Comparison of ENCODE assay signal across 16 cellular contexts in the genomic region with DNA sequence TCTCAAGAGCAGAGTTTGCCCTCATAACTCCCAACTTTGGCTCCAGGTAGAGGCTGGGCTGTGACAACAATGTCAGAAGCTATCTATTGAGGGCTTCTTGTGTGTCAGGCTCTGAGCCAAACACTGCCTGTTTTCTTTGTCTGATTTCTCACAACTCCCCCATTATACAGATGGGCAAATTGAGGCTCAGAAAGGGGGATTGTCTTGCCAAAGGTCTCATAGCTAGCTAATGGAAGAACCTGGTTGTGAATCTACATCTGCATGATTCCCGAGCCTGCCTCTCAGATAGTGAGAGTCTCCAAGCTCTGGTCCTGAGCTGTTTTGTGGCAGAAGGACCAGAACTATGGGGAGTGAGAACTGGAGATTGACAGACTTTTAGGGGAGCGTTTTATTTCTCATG. TPM values are rescaled to one million over a fixed set of nuclear protein-coding genes. Genes with fewer than 3 reads are reported as not detected.
DNase-seq lines count a peak whose midpoint lies in the region; ATAC-seq and TF ChIP-seq lines count a peak whose summit lies in the region.
"Had no signal": no experiment of that assay in that cellular context is flagged by ENCODE, and none has a peak within 500 bp of the region (broad histone marks: within the 10 kb centered on the region; RNA-seq: fewer than 3 reads in every experiment).

No MANE protein-coding gene starts in this region.

- no peaks in the 10 kb centered on the region for H3K9me3 Mint-ChIP-seq in activated CD8-positive, alpha-beta T cell treated with anti-CD3 and anti-CD28 coated beads for 36 hours
- no peaks in the 10 kb centered on the region for H3K9me3 Mint-ChIP-seq in activated CD8-positive, alpha-beta T cell treated with anti-CD3 and anti-CD28 coated beads, Interleukin-2, amount 10 ng/mL, durations not matched to agents 7 days and 5 days (ENCODE audit: insufficient read depth)
- no peaks in the 10 kb centered on the region for H3K9me3 Mint-ChIP-seq in immature natural killer cell

- TSS peak; percentile 84 for BruUV-seq in Panc1 (replicated peaks; lab: Mats Ljungman, UMichigan)

- H3K4me3 Mint-ChIP-seq in activated CD8-positive, alpha-beta T cell treated with anti-CD3 and anti-CD28 coated beads for 36 hours = peak overlapping the region; percentile 88
- H3K4me3 Mint-ChIP-seq in activated CD8-positive, alpha-beta T cell treated with anti-CD3 and anti-CD28 coated beads, Interleukin-2, amount 10 ng/mL, durations not matched to agents 7 days and 5 days = no peak overlapping the region
- H3K4me3 Mint-ChIP-seq in immature natural killer cell = peak overlapping the region in 3 of 5 donors; percentile 21 to 97 (median 95)

- H3K36me3 ChIP-seq in Panc1 (ENCODE audit: control insufficient read depth, insufficient read depth, low read length) (0 out of 2 replicates have a peak, but pooled peaks cover 2% of the 10 kb centered on the region), subcutaneous abdominal adipose tissue (ENCODE audit: control insufficient read depth in 5 of 5, insufficient read depth in 5 of 5, low read length in 5 of 5) (peaks cover 0 to 28% (median 25%) of the 10 kb centered on the region in 5 donors)
- H3K36me3 ChIP-seq: thyroid gland had no signal

- H3K27me3 ChIP-seq in Panc1 (ENCODE audit: control insufficient read depth, insufficient read depth, low read length) (no peaks in the 10 kb centered on the region), subcutaneous abdominal adipose tissue (ENCODE audit: control insufficient read depth in 5 of 5, insufficient read depth in 4 of 5, low read length in 5 of 5) (no peaks in the 10 kb centered on the region)
- H3K27me3 ChIP-seq: thyroid gland had no signal

- H3K27ac Mint-ChIP-seq in activated CD8-positive, alpha-beta T cell treated with anti-CD3 and anti-CD28 coated beads for 36 hours = no peak overlapping the region
- H3K27ac Mint-ChIP-seq in activated CD8-positive, alpha-beta T cell treated with anti-CD3 and anti-CD28 coated beads, Interleukin-2, amount 10 ng/mL, durations not matched to agents 7 days and 5 days = no peak overlapping the region
- peak overlapping the region in 2 of 6 donors; percentile 45 to 55 for H3K27ac Mint-ChIP-seq in immature natural killer cell

- H3K27me3 Mint-ChIP-seq in activated CD8-positive, alpha-beta T cell treated with anti-CD3 and anti-CD28 coated beads for 36 hours = peaks cover 10% of the 10 kb centered on the region
- H3K27me3 Mint-ChIP-seq in activated CD8-positive, alpha-beta T cell treated with anti-CD3 and anti-CD28 coated beads, Interleukin-2, amount 10 ng/mL, durations not matched to agents 7 days and 5 days (ENCODE audit: low read depth) = peaks cover 17% of the 10 kb centered on the region
- H3K27me3 Mint-ChIP-seq in immature natural killer cell (ENCODE audit: low read depth in 3 of 3) = peaks cover 0 to 6% (median 2%) of the 10 kb centered on the region in 3 donors

- H3K4me1 Mint-ChIP-seq in activated CD8-positive, alpha-beta T cell treated with anti-CD3 and anti-CD28 coated beads for 36 hours (ENCODE audit: low read depth) = peaks cover 17% of the 10 kb centered on the region
- peaks cover 17% of the 10 kb centered on the region for H3K4me1 Mint-ChIP-seq in activated CD8-positive, alpha-beta T cell treated with anti-CD3 and anti-CD28 coated beads, Interleukin-2, amount 10 ng/mL, durations not matched to agents 7 days and 5 days (ENCODE audit: low read depth)
- peaks cover 22 to 26% of the 10 kb centered on the region in 2 donors for H3K4me1 Mint-ChIP-seq in immature natural killer cell

- CTCF ChIA-PET in activated CD8-positive, alpha-beta T cell treated with anti-CD3 and anti-CD28 coated beads for 36 hours (lab: Charles Lee) = interaction anchor here (0.9 to 1.6 kb wide), 3 partner anchors 9 to 230 kb away, joined by 3 to 6 read pairs (median 5); no protein-coding TSS in a partner anchor
- CTCF ChIA-PET in activated CD8-positive, alpha-beta T cell treated with anti-CD3 and anti-CD28 coated beads, Interleukin-2, amount 10 ng/mL, durations not matched to agents 7 days and 5 days (lab: Charles Lee) = interaction anchor here (0.7 to 2.3 kb wide), 3 partner anchors 9 to 54 kb away, joined by 3 to 10 read pairs (median 4); no protein-coding TSS in a partner anchor
- CTCF ChIA-PET in Panc1 (lab: Charles Lee) = interaction anchor here (0.9 kb wide), 1 partner anchor 13 kb away, joined by 3 read pairs; no protein-coding TSS in a partner anchor

- ATAC-seq in activated CD8-positive, alpha-beta T cell treated with anti-CD3 and anti-CD28 coated beads for 36 hours = no peak
- ATAC-seq in activated CD8-positive, alpha-beta T cell treated with anti-CD3 and anti-CD28 coated beads, Interleukin-2, amount 10 ng/mL, durations not matched to agents 7 days and 5 days = no peak
- no peak for ATAC-seq in Panc1
- no peak for ATAC-seq in HG02970 (IDR thresholded peaks at IDR 0.05; ENCODE audit: low FRiP score, unreplicated experiment)
- ATAC-seq: foreskin keratinocyte had no signal

- H3K9me3 ChIP-seq in Panc1 (ENCODE audit: control insufficient read depth, insufficient read depth, low read depth, low read length) (no peaks in the 10 kb centered on the region), subcutaneous abdominal adipose tissue (ENCODE audit: control insufficient read depth in 5 of 5, low read length in 5 of 5) (no peaks in the 10 kb centered on the region)
- H3K9me3 ChIP-seq: SK-N-SH, thyroid gland had no signal

- H3K27ac ChIP-seq in Panc1 (ENCODE audit: low read length) = no peak overlapping the region
- H3K27ac ChIP-seq in subcutaneous abdominal adipose tissue (ENCODE audit: low read depth, low read length) = peak overlapping the region; percentile 88
- H3K27ac ChIP-seq: 22Rv1, foreskin keratinocyte had no signal

- TF ChIP-seq CTCF in activated CD8-positive, alpha-beta T cell treated with anti-CD3 and anti-CD28 coated beads for 36 hours (IDR thresholded peaks at IDR 0.05) = no peak
- TF ChIP-seq CTCF in Panc1 (IDR thresholded peaks at IDR 0.05) = no peak

- H3K36me3 Mint-ChIP-seq in activated CD8-positive, alpha-beta T cell treated with anti-CD3 and anti-CD28 coated beads for 36 hours (ENCODE audit: low read depth) = no peaks in the 10 kb centered on the region
- no peaks in the 10 kb centered on the region for H3K36me3 Mint-ChIP-seq in activated CD8-positive, alpha-beta T cell treated with anti-CD3 and anti-CD28 coated beads, Interleukin-2, amount 10 ng/mL, durations not matched to agents 7 days and 5 days (ENCODE audit: low read depth)
- peaks cover 0 to 17% (median 12%) of the 10 kb centered on the region in 3 donors for H3K36me3 Mint-ChIP-seq in immature natural killer cell

- intact Hi-C loops in activated CD8-positive, alpha-beta T cell treated with anti-CD3 and anti-CD28 coated beads for 36 hours (cut with micrococcal nuclease) = no loop called here
- intact Hi-C loops in Panc1 (cut with micrococcal nuclease; ENCODE audit: unreplicated experiment) = no loop called here

- no peak overlapping the region for H3K4me3 ChIP-seq in Panc1 (ENCODE audit: low read depth in 2 of 2, low read length in 2 of 2)
- H3K4me3 ChIP-seq in subcutaneous abdominal adipose tissue (ENCODE audit: low read depth in 1 of 5, low read length in 5 of 5) = peak overlapping the region in 4 of 5 donors; percentile 63 to 81 (median 70)

- H3K4me1 ChIP-seq in Panc1 (ENCODE audit: control insufficient read depth, insufficient read depth, low read length) (peaks cover 13% of the 10 kb centered on the region; the same call in 1 of the 2 replicates), subcutaneous abdominal adipose tissue (ENCODE audit: control insufficient read depth in 5 of 5, insufficient read depth in 5 of 5, low read length in 5 of 5) (peaks cover 8 to 55% (median 42%) of the 10 kb centered on the region in 5 donors)
- H3K4me1 ChIP-seq: foreskin keratinocyte had no signal

- in situ Hi-C loops in Panc1 (cut with HindIII; ENCODE audit: low pct_unique_long_range_greater_than_20kb, low sequenced_read_pairs) = no loop called here

- H3K9ac ChIP-seq in subcutaneous abdominal adipose tissue (ENCODE audit: low read length in 5 of 5) = peak overlapping the region in 2 of 5 donors; percentile 75 to 80
- H3K9ac ChIP-seq: SK-N-SH had no signal

- POLR2A ChIA-PET in activated CD8-positive, alpha-beta T cell treated with anti-CD3 and anti-CD28 coated beads for 36 hours (lab: Charles Lee) = no interaction called here
- POLR2A ChIA-PET in activated CD8-positive, alpha-beta T cell treated with anti-CD3 and anti-CD28 coated beads, Interleukin-2, amount 10 ng/mL, durations not matched to agents 7 days and 5 days (lab: Charles Lee) = no interaction called here
- POLR2A ChIA-PET in Panc1 (lab: Charles Lee) = no interaction called here

- no peak for DNase-seq in activated CD8-positive, alpha-beta T cell treated with anti-CD3 and anti-CD28 coated beads for 36 hours
- DNase-seq in activated CD8-positive, alpha-beta T cell treated with anti-CD3 and anti-CD28 coated beads, Interleukin-2, amount 10 ng/mL, durations not matched to agents 7 days and 5 days = no peak
- DNase-seq in Panc1 (ENCODE audit: low read depth, low spot score) = no peak
- DNase-seq in immature natural killer cell = no peak
- no peak for DNase-seq in activated CD8-positive, alpha-beta memory T cell treated with anti-CD3 and anti-CD28 coated beads, Interleukin-2, amount 50 U/mL, for 4 hours
- no peak for DNase-seq in DMS153 treated with DMSO at 0.1 percent for 48 hours (lab: John Stamatoyannopoulos, UW; ENCODE audit: unreplicated experiment)
- DNase-seq: activated naive CD4-positive, alpha-beta T cell treated with Interleukin-2 at 50 U/mL for 16 hours; effector CD8-positive, alpha-beta T cell; foreskin keratinocyte; NCI-H1105 treated with DMSO at 0.1 percent for 48 hours; NCI-H226; SK-N-SH had no signal

RNA-seq across cellular contexts. Expression of gene CD40, which starts 1.4 kb away (rescaled TPM):
- total RNA-seq in activated CD8-positive, alpha-beta T cell treated with anti-CD3 and anti-CD28 coated beads for 36 hours = 1 to 10 TPM; 3.3 to 3.5 TPM
- 1 to 10 TPM in 1 of 2 experiments, under 1 TPM in 1; 0.94 to 1.0 TPM for total RNA-seq in activated CD8-positive, alpha-beta T cell treated with anti-CD3 and anti-CD28 coated beads, Interleukin-2, amount 10 ng/mL, durations not matched to agents 7 days and 5 days
- total RNA-seq in Panc1 (2021; ENCODE audit: unreplicated experiment) = 14.1 TPM
- 21.9 TPM for polyA plus RNA-seq in Panc1 (2012; ENCODE audit: insufficient read length)
- 1 to 10 TPM; 4.3 to 8.3 (median 7.0) TPM for polyA plus RNA-seq in immature natural killer cell
- polyA plus RNA-seq: SK-N-SH had no signal

RNA-seq across cellular contexts. Expression of gene NCOA5, which starts 29.8 kb away (rescaled TPM):
- 10 to 100 TPM; 13.1 to 16.8 TPM for total RNA-seq in activated CD8-positive, alpha-beta T cell treated with anti-CD3 and anti-CD28 coated beads for 36 hours
- total RNA-seq in activated CD8-positive, alpha-beta T cell treated with anti-CD3 and anti-CD28 coated beads, Interleukin-2, amount 10 ng/mL, durations not matched to agents 7 days and 5 days = 10 to 100 TPM; 30.3 to 30.9 TPM
- total RNA-seq in Panc1 (2021; ENCODE audit: unreplicated experiment) = 30.6 TPM
- polyA plus RNA-seq in Panc1 (2012; ENCODE audit: insufficient read length) = 24.3 TPM
- polyA plus RNA-seq in immature natural killer cell = 10 to 100 TPM; 12.9 to 30.7 (median 14.0) TPM

Comparison
In these comparisons a context has a peak if more than half of its experiments do, and no peak if none do; other contexts are left out.
1. H3K4me3 ChIP-seq: peak in subcutaneous abdominal adipose tissue (4 of 5); none in Panc1 (0 of 2).